In the genomic region with DNA sequence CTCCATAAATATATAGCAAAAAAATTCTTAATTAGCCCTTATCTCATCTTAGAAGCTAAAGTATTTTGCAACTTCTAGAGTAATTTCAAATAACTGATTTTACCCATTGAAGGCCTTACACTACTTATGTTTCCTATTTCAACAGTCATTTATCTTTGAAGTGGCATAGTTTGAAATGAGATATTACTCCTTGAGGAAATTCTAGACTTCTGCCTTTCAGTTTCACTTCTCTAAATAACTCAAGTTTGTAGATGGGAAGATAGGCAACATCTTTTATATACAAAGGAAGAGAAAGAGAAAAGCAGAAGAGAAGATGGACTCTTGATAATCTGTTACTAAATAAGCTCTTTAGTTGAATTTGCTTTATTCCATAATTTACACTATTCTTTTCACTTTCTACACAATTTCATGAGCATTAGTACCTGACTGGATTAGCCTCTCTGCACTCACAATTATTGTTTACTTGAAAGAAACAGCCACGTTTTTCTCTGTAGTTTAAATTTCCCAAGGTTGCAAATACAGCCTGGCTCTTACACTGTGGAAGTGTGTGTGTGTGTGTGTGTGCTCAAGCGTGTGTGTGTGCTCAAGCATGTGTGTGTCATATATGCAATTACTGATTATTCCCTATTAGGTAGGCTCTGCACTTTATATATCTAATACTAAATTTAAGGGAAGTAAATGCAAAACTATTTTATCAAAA, we compare ENCODE assay signal across 10 cellular contexts.
DNase-seq lines count a peak whose midpoint lies in the region; ATAC-seq and FAIRE-seq lines count a peak whose summit lies in the region.
"Had no signal": no experiment of that assay in that cellular context is flagged by ENCODE, and none has a peak within 500 bp of the region (broad histone marks: within the 10 kb centered on the region; RNA-seq: fewer than 3 reads in every experiment).

No MANE protein-coding gene starts in this region.

- H3K36me3 ChIP-seq in small intestine (ENCODE audit: control insufficient read depth in 2 of 2, insufficient read depth in 2 of 2, low read length in 2 of 2) = no peaks in the 10 kb centered on the region

- no peaks in the 10 kb centered on the region for H3K9me3 ChIP-seq in small intestine (ENCODE audit: control insufficient read depth, low read depth)

- 44 to 57% (median 49%) methylated on average over 2 of the region's 2 CpGs for WGBS in small intestine, 3 donors

- H3K4me3 ChIP-seq in small intestine (ENCODE audit: low read depth in 1 of 2, low read length in 2 of 2) = no peak overlapping the region

- no peak for FAIRE-seq in small intestine (lab: Jason Lieb, UNC)
- FAIRE-seq: astrocyte had no signal

- no peak overlapping the region for H3K27ac ChIP-seq in small intestine (ENCODE audit: low read depth in 1 of 2, low read length in 1 of 2)
- H3K27ac ChIP-seq: 22Rv1 had no signal

- H3K27me3 ChIP-seq in small intestine (ENCODE audit: control insufficient read depth in 2 of 2, insufficient read depth in 2 of 2, low read length in 2 of 2) = no peaks in the 10 kb centered on the region

- no peaks in the 10 kb centered on the region for H3K4me1 ChIP-seq in small intestine (ENCODE audit: control insufficient read depth in 2 of 2, insufficient read depth in 1 of 2, low read depth in 1 of 2, low read length in 1 of 2)

- ATAC-seq in activated CD4-positive, CD25-positive, alpha-beta regulatory T cell treated with anti-CD3 and anti-CD28 coated beads, Interleukin-2, amount 50 U/mL, for 24 hours = peak; percentile 28 to 78
- ATAC-seq in HG02885 (IDR thresholded peaks at IDR 0.05; ENCODE audit: poor library complexity, unreplicated experiment) = peak; percentile 98

- DNase-seq in activated CD4-positive, CD25-positive, alpha-beta regulatory T cell treated with anti-CD3 and anti-CD28 coated beads, Interleukin-2, amount 50 U/mL, for 72 hours = no peak
- peak; percentile 88 for DNase-seq in NOMO-1 treated with dmso at 0.1 percent for 144 hours (lab: John Stamatoyannopoulos, UW; ENCODE audit: unreplicated experiment)
- peak; percentile 17 for DNase-seq in small intestine
- no peak for DNase-seq in foreskin melanocyte
- DNase-seq in kidney tubule cell (ENCODE audit: low spot score) = no peak
- DNase-seq in HT-29 (ENCODE audit: low spot score) = no peak

Comparison
In these comparisons a context has a peak if more than half of its experiments do, and no peak if none do; other contexts are left out.
1. DNase-seq: peak in NOMO-1 treated with dmso at 0.1 percent for 144 hours (single experiment) and small intestine (single experiment); none in activated CD4-positive, CD25-positive, alpha-beta regulatory T cell treated with anti-CD3 and anti-CD28 coated beads, Interleukin-2, amount 50 U/mL, for 72 hours (single experiment), foreskin melanocyte (single experiment), kidney tubule cell (single experiment) and HT-29 (single experiment).